Comparison of ENCODE assay signal across 1 cellular context in the genomic region with DNA sequence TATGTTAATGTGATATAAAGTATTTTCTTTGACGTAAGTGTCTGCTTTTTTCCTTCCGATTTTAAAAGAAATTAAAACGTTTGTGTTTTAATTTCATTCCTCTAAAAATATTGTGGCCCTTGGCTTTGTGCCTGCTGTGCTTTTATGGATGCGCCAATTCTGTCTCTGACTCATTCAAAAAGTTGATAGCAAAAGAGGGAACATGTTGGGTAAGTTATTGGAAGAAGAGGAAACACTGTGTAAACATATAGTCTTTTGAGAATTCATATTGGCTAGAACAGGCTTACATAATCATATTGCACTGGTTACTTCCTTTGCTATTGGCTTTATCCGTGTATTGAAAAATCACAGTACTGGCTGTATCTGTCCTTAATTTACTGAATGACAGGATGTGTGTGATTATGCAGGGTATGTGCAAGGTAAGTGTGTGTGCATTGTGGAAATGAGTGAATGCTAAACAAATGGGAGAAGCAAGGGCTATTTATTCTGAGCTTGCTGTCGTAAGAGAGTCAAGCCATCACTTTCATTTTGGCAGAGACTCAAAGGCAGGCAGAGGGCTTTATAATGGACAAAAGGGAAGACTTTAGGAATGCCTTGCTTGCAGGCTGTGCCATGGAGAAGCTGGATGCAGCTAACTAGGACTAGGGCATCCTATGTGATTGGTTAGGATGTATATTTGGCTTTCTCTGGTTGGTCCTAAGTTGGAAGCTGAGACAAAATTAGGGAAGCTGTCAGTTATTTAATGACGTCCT.
TF ChIP-seq lines count a peak whose summit lies in the region.

No MANE protein-coding gene starts in this region.

TF ChIP-seq in SK-N-SH, 30 proteins besides CTCF, POLR2A, EP300 and RAD21 (continued from another document):
- TF ChIP-seq, protein P1, sequence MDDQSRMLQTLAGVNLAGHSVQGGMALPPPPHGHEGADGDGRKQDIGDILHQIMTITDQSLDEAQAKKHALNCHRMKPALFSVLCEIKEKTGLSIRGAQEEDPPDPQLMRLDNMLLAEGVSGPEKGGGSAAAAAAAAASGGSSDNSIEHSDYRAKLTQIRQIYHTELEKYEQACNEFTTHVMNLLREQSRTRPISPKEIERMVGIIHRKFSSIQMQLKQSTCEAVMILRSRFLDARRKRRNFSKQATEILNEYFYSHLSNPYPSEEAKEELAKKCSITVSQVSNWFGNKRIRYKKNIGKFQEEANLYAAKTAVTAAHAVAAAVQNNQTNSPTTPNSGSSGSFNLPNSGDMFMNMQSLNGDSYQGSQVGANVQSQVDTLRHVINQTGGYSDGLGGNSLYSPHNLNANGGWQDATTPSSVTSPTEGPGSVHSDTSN (IDR thresholded peaks at IDR 0.05), result no peak
- TF ChIP-seq SMC3 (IDR thresholded peaks at IDR 0.05; ENCODE audit: low read depth, low read length), result no peak
- no peak for TF ChIP-seq RFX5 (IDR thresholded peaks at IDR 0.05; ENCODE audit: low read length)
- TF ChIP-seq NFIC (IDR thresholded peaks at IDR 0.05; ENCODE audit: borderline replicate concordance), result no peak
- TF ChIP-seq, protein P2, sequence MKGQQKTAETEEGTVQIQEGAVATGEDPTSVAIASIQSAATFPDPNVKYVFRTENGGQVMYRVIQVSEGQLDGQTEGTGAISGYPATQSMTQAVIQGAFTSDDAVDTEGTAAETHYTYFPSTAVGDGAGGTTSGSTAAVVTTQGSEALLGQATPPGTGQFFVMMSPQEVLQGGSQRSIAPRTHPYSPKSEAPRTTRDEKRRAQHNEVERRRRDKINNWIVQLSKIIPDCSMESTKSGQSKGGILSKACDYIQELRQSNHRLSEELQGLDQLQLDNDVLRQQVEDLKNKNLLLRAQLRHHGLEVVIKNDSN (IDR thresholded peaks at IDR 0.05; ENCODE audit: borderline replicate concordance, low read depth), result no peak
- TF ChIP-seq ELF1 (IDR thresholded peaks at IDR 0.05), result no peak
- no peak for TF ChIP-seq MXI1 (IDR thresholded peaks at IDR 0.05; ENCODE audit: low read depth, low read length)
- no peak for TF ChIP-seq TCF12 (IDR thresholded peaks at IDR 0.05)
- TF ChIP-seq FOXJ3 (CRISPR knock-in tag; IDR thresholded peaks at IDR 0.05), result no peak
- TF ChIP-seq MEF2A (IDR thresholded peaks at IDR 0.05; ENCODE audit: borderline replicate concordance, low read depth), result no peak
- TF ChIP-seq RXRA (IDR thresholded peaks at IDR 0.05; ENCODE audit: borderline replicate concordance, low read depth), result no peak
- no peak for TF ChIP-seq GABPA (IDR thresholded peaks at IDR 0.05; ENCODE audit: low read depth)
- TF ChIP-seq, protein P3, sequence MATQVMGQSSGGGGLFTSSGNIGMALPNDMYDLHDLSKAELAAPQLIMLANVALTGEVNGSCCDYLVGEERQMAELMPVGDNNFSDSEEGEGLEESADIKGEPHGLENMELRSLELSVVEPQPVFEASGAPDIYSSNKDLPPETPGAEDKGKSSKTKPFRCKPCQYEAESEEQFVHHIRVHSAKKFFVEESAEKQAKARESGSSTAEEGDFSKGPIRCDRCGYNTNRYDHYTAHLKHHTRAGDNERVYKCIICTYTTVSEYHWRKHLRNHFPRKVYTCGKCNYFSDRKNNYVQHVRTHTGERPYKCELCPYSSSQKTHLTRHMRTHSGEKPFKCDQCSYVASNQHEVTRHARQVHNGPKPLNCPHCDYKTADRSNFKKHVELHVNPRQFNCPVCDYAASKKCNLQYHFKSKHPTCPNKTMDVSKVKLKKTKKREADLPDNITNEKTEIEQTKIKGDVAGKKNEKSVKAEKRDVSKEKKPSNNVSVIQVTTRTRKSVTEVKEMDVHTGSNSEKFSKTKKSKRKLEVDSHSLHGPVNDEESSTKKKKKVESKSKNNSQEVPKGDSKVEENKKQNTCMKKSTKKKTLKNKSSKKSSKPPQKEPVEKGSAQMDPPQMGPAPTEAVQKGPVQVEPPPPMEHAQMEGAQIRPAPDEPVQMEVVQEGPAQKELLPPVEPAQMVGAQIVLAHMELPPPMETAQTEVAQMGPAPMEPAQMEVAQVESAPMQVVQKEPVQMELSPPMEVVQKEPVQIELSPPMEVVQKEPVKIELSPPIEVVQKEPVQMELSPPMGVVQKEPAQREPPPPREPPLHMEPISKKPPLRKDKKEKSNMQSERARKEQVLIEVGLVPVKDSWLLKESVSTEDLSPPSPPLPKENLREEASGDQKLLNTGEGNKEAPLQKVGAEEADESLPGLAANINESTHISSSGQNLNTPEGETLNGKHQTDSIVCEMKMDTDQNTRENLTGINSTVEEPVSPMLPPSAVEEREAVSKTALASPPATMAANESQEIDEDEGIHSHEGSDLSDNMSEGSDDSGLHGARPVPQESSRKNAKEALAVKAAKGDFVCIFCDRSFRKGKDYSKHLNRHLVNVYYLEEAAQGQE (IDR thresholded peaks at IDR 0.05; ENCODE audit: low read depth, low read length), result no peak
- TF ChIP-seq, protein P4, sequence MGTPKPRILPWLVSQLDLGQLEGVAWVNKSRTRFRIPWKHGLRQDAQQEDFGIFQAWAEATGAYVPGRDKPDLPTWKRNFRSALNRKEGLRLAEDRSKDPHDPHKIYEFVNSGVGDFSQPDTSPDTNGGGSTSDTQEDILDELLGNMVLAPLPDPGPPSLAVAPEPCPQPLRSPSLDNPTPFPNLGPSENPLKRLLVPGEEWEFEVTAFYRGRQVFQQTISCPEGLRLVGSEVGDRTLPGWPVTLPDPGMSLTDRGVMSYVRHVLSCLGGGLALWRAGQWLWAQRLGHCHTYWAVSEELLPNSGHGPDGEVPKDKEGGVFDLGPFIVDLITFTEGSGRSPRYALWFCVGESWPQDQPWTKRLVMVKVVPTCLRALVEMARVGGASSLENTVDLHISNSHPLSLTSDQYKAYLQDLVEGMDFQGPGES (IDR thresholded peaks at IDR 0.05; ENCODE audit: low read depth, low read length), result no peak
- TF ChIP-seq, protein P5, sequence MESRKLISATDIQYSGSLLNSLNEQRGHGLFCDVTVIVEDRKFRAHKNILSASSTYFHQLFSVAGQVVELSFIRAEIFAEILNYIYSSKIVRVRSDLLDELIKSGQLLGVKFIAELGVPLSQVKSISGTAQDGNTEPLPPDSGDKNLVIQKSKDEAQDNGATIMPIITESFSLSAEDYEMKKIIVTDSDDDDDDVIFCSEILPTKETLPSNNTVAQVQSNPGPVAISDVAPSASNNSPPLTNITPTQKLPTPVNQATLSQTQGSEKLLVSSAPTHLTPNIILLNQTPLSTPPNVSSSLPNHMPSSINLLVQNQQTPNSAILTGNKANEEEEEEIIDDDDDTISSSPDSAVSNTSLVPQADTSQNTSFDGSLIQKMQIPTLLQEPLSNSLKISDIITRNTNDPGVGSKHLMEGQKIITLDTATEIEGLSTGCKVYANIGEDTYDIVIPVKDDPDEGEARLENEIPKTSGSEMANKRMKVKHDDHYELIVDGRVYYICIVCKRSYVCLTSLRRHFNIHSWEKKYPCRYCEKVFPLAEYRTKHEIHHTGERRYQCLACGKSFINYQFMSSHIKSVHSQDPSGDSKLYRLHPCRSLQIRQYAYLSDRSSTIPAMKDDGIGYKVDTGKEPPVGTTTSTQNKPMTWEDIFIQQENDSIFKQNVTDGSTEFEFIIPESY (IDR thresholded peaks at IDR 0.05; ENCODE audit: borderline replicate concordance, low read depth), result no peak
- no peak for TF ChIP-seq YY1 (IDR thresholded peaks at IDR 0.05; ENCODE audit: low read depth)
TF ChIP-seq in SK-N-SH: peak in this region for 0.
